Comparison of ENCODE assay signal across 17 cellular contexts in the genomic region with DNA sequence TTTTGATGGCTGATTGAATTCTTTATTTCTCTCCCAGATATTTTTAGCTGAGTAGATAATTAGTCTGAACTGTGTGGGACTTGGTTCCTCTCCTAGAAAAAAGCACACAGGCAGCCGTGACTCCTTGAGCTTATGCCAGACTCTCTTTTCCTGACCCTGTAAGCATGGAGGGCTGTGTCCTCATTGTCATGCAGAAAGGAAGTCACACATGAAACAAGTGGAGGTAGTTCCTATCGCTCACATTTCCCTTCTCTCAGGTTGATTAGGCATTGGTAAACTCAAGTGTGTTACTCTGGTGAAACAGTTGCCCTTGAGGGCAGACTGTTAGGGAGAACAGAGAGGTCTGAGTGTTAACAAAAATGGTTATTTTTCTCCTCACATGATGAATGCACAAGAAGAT. TPM values are rescaled to one million over a fixed set of nuclear protein-coding genes. Genes with fewer than 3 reads are reported as not detected.
DNase-seq lines count a peak whose midpoint lies in the region; ATAC-seq, FAIRE-seq and TF ChIP-seq lines count a peak whose summit lies in the region.
"Had no signal": no experiment of that assay in that cellular context is flagged by ENCODE, and none has a peak within 500 bp of the region (broad histone marks: within the 10 kb centered on the region; RNA-seq: fewer than 3 reads in every experiment).

No MANE protein-coding gene starts in this region.

- H3K9me3 ChIP-seq in iPS-18a (ENCODE audit: control insufficient read depth, low read depth, low read length) (no peaks in the 10 kb centered on the region), transverse colon (no peaks in the 10 kb centered on the region), upper lobe of right lung (no peaks in the 10 kb centered on the region)
- H3K9me3 ChIP-seq: prostate gland, testis had no signal

- no peaks in the 10 kb centered on the region for H3K36me3 Mint-ChIP-seq in HFFc6 (ENCODE audit: low read depth)
- H3K36me3 Mint-ChIP-seq: naive B cell had no signal

- intact Hi-C loops in transverse colon (cut with DNase I; ENCODE audit: low total_unique reads) (no loop called here), upper lobe of right lung (cut with DNase I) (no loop called here)

- TF ChIP-seq CTCF in HFFc6 (IDR thresholded peaks at IDR 0.05) (no peak), transverse colon (IDR thresholded peaks at IDR 0.05) (no peak), upper lobe of right lung (IDR thresholded peaks at IDR 0.05) (no peak)

- FAIRE-seq in GM18507 (lab: Jason Lieb, UNC) = peak; percentile 78
- FAIRE-seq: frontal cortex had no signal

- no peak for TF ChIP-seq EP300 in transverse colon (IDR thresholded peaks at IDR 0.05; ENCODE audit: low read depth)

- no peak overlapping the region for H3K4me3 Mint-ChIP-seq in HFFc6
- H3K4me3 Mint-ChIP-seq: activated B cell treated with CpG ODN at 0.5 μM for 24 hours, B cell, naive B cell had no signal

- in situ Hi-C loops in transverse colon (cut with MboI; ENCODE audit: low pct_ligation_motif_present in 1 of 4, low pct_unique_long_range_greater_than_20kb in 1 of 4, low sequenced_read_pairs in 3 of 4) = no loop called here

- H3K27me3 Mint-ChIP-seq in HFFc6 (ENCODE audit: insufficient read depth) = peaks cover 13% of the 10 kb centered on the region
- H3K27me3 Mint-ChIP-seq: activated B cell treated with CpG ODN at 0.5 μM for 24 hours, naive B cell had no signal

- peak; percentile 60 for ATAC-seq in HG03159 (IDR thresholded peaks at IDR 0.05; ENCODE audit: unreplicated experiment)
- no peak for ATAC-seq in upper lobe of right lung

- H3K27me3 ChIP-seq in iPS-18a (ENCODE audit: control insufficient read depth, insufficient read depth, low read length) (no peaks in the 10 kb centered on the region), transverse colon (no peaks in the 10 kb centered on the region), upper lobe of right lung (no peaks in the 10 kb centered on the region)
- H3K27me3 ChIP-seq: testis had no signal

- TF ChIP-seq POLR2A in transverse colon (IDR thresholded peaks at IDR 0.05) = no peak

- H3K27ac Mint-ChIP-seq in HFFc6 = no peak overlapping the region
- H3K27ac Mint-ChIP-seq: activated B cell treated with CpG ODN at 0.5 μM for 24 hours, B cell had no signal

- DNase-seq in DMS79 (lab: John Stamatoyannopoulos, UW) = peak; percentile 26
- DNase-seq in GM18507 (ENCODE audit: extremely low spot score, insufficient read length, low read depth) = no peak
- DNase-seq in HFFc6 = no peak
- DNase-seq in transverse colon = no peak
- no peak for DNase-seq in upper lobe of right lung
- no peak for DNase-seq in HUDEP-2 (lab: John Stamatoyannopoulos, UW; ENCODE audit: unreplicated experiment in 76 of 76)
- DNase-seq: activated B cell treated with CpG ODN at 0.5 μM for 24 hours, cerebellar nuclear complex, kidney glomerular epithelial cell, naive B cell, testis had no signal

- 53% methylated on average over 2 of the region's 2 CpGs; no CpG with 5 or more reads in 1 of the 2 donors for WGBS in transverse colon (ENCODE audit: low coverage in 1 of 2), 2 donors

- H3K9me3 Mint-ChIP-seq in HFFc6 = no peaks in the 10 kb centered on the region
- H3K9me3 Mint-ChIP-seq: activated B cell treated with CpG ODN at 0.5 μM for 24 hours, naive B cell had no signal

- H3K9ac ChIP-seq in iPS-18a (ENCODE audit: low read length) = no peak overlapping the region

- H3K4me3 ChIP-seq in iPS-18a (ENCODE audit: low read length) (peak overlapping the region; percentile 24), transverse colon (no peak overlapping the region), upper lobe of right lung (no peak overlapping the region)
- H3K4me3 ChIP-seq: prostate gland, testis had no signal

- H3K27ac ChIP-seq in iPS-18a (ENCODE audit: low read length) (no peak overlapping the region), transverse colon (no peak overlapping the region), upper lobe of right lung (no peak overlapping the region)
- H3K27ac ChIP-seq: prostate gland, testis had no signal

- H3K36me3 ChIP-seq in iPS-18a (ENCODE audit: control insufficient read depth, low read depth, low read length) (no peaks in the 10 kb centered on the region), transverse colon (no peaks in the 10 kb centered on the region), upper lobe of right lung (no peaks in the 10 kb centered on the region)
- H3K36me3 ChIP-seq: prostate gland had no signal

- H3K4me1 Mint-ChIP-seq in HFFc6 (ENCODE audit: low read depth) = no peaks in the 10 kb centered on the region
- H3K4me1 Mint-ChIP-seq: activated B cell treated with CpG ODN at 0.5 μM for 24 hours, B cell, naive B cell had no signal

- H3K4me1 ChIP-seq in iPS-18a (ENCODE audit: control insufficient read depth, low read depth, low read length) (peaks cover 50% of the 10 kb centered on the region), transverse colon (no peaks in the 10 kb centered on the region), upper lobe of right lung (no peaks in the 10 kb centered on the region)
- H3K4me1 ChIP-seq: prostate gland, testis had no signal

RNA-seq across cellular contexts. Expression of a gene that starts 6.3 kb away (rescaled TPM):
- total RNA-seq in HFFc6 (2021; fragmentation: NEBNext Ultra II Directional; extraction: Animal tissue kit (Norgen Biotek cat#: 25700)) = under 1 TPM in 1 of 6 experiments, not detected in 5; 0.13 TPM
- 1 to 10 TPM in 2 of 4 donors, not detected in 2; 4.1 to 4.9 TPM for total RNA-seq in transverse colon
- total RNA-seq in upper lobe of right lung = 5.6 TPM
- total RNA-seq: frontal cortex, NCI-H460 had no signal
